ENCODE assay signal across 18 cellular contexts in the genomic region with DNA sequence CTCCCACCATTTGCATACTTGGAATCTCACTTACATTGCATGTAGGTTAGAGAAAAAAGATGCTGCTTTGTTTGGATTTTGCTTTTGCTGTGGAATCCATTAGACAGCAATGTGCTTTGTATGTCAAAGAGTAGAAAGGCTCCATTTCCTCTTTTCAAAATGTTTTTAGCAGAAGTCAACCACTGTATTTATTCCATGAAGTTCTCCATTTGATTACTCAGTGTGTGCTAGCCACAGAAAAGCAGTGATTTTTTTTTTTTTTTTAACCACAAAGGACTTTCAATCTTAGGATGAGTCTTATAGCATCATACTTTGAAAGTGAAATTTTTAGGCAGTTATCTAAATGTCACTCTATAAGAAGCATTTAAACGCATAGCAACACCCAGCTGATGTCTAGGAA.
A peak's percentile ranks its signal among the peaks of the same experiment; 100 is the strongest.
DNase-seq lines count a peak whose midpoint lies in the region; ATAC-seq and TF ChIP-seq lines count a peak whose summit lies in the region.
"Had no signal": no experiment of that assay in that cellular context is flagged by ENCODE, and none has a peak within 500 bp of the region (broad histone marks: within the 10 kb centered on the region; RNA-seq: fewer than 3 reads in every experiment).

No MANE protein-coding gene starts in this region.

- TF ChIP-seq CTCF in astrocyte of the cerebellum (IDR thresholded peaks at IDR 0.05; ENCODE audit: low read depth, low read length, missing control alignments): no peak
- TF ChIP-seq CTCF in uterus (IDR thresholded peaks at IDR 0.05): no peak

- H3K27ac ChIP-seq in mesendoderm (ENCODE audit: low read depth, low read length) (no peak overlapping the region), uterus (no peak overlapping the region)
- H3K27ac ChIP-seq: HL-60, spleen had no signal

- H3K4me1 Mint-ChIP-seq in activated naive CD8-positive, alpha-beta T cell treated with anti-CD3 and anti-CD28 coated beads, Interleukin-2, amount 50 U/mL, for 24 hours: no peaks in the 10 kb centered on the region
- H3K4me1 Mint-ChIP-seq in activated naive CD8-positive, alpha-beta T cell treated with anti-CD3 and anti-CD28 coated beads for 36 hours: peaks cover 3% of the 10 kb centered on the region
- no peaks in the 10 kb centered on the region for H3K4me1 Mint-ChIP-seq in stimulated activated naive B cell treated with anti-CD40 and anti-IgM and Interleukin-4, amounts not matched to agents 10 μg/mL and 1 μg/mL and 100 μg/mL, for 72 hours

- no CpG with 5 or more reads among the region's 1 CpG for WGBS in mesendoderm (ENCODE audit: extremely low coverage, insufficient coverage, low lambda C conversion rate)

- H3K79me2 ChIP-seq in mesendoderm (ENCODE audit: control insufficient read depth, insufficient read depth, low read length): no peaks in the 10 kb centered on the region

- no peaks in the 10 kb centered on the region for H3K36me3 Mint-ChIP-seq in activated naive CD8-positive, alpha-beta T cell treated with anti-CD3 and anti-CD28 coated beads, Interleukin-2, amount 50 U/mL, for 24 hours (ENCODE audit: low read depth)
- H3K36me3 Mint-ChIP-seq in activated naive CD8-positive, alpha-beta T cell treated with anti-CD3 and anti-CD28 coated beads for 36 hours: no peaks in the 10 kb centered on the region
- no peaks in the 10 kb centered on the region for H3K36me3 Mint-ChIP-seq in stimulated activated naive B cell treated with anti-CD40 and anti-IgM and Interleukin-4, amounts not matched to agents 10 μg/mL and 1 μg/mL and 100 μg/mL, for 72 hours

- H3K9me3 Mint-ChIP-seq in activated naive CD8-positive, alpha-beta T cell treated with anti-CD3 and anti-CD28 coated beads, Interleukin-2, amount 50 U/mL, for 24 hours: peaks cover 4% of the 10 kb centered on the region
- peaks cover 2% of the 10 kb centered on the region for H3K9me3 Mint-ChIP-seq in activated naive CD8-positive, alpha-beta T cell treated with anti-CD3 and anti-CD28 coated beads for 36 hours
- peaks cover 0 to 7% of the 10 kb centered on the region in 2 donors for H3K9me3 Mint-ChIP-seq in stimulated activated naive B cell treated with anti-CD40 and anti-IgM and Interleukin-4, amounts not matched to agents 10 μg/mL and 1 μg/mL and 100 μg/mL, for 72 hours

- H3K9me3 ChIP-seq in uterus: no peaks in the 10 kb centered on the region
- H3K9me3 ChIP-seq: spleen had no signal

- in situ Hi-C loops in astrocyte of the cerebellum (cut with HindIII; ENCODE audit: low sequenced_read_pairs): no loop called here

- H3K23ac ChIP-seq in mesendoderm (ENCODE audit: low read length): no peak overlapping the region

- no peak overlapping the region for H2AK5ac ChIP-seq in mesendoderm (ENCODE audit: low read length)

- H3K4me2 ChIP-seq in mesendoderm (ENCODE audit: low read length): no peak overlapping the region

- no peak overlapping the region for H3K56ac ChIP-seq in mesendoderm (ENCODE audit: low read length)

- no peak overlapping the region for H2BK120ac ChIP-seq in mesendoderm (ENCODE audit: low read depth, low read length)

- H2BK5ac ChIP-seq in mesendoderm (ENCODE audit: low read length): no peak overlapping the region

- no peaks in the 10 kb centered on the region for H3K36me3 ChIP-seq in mesendoderm (ENCODE audit: control insufficient read depth, insufficient read depth, low read length)
- no peaks in the 10 kb centered on the region for H3K36me3 ChIP-seq in uterus
- H3K36me3 ChIP-seq: spleen had no signal

- TF ChIP-seq POLR2A in uterus (IDR thresholded peaks at IDR 0.05): no peak

- no peaks in the 10 kb centered on the region for H3K27me3 Mint-ChIP-seq in activated naive CD8-positive, alpha-beta T cell treated with anti-CD3 and anti-CD28 coated beads, Interleukin-2, amount 50 U/mL, for 24 hours
- no peaks in the 10 kb centered on the region for H3K27me3 Mint-ChIP-seq in activated naive CD8-positive, alpha-beta T cell treated with anti-CD3 and anti-CD28 coated beads for 36 hours
- H3K27me3 Mint-ChIP-seq in stimulated activated naive B cell treated with anti-CD40 and anti-IgM and Interleukin-4, amounts not matched to agents 10 μg/mL and 1 μg/mL and 100 μg/mL, for 72 hours: no peaks in the 10 kb centered on the region

- no peak overlapping the region for H3K4me3 Mint-ChIP-seq in activated naive CD8-positive, alpha-beta T cell treated with anti-CD3 and anti-CD28 coated beads, Interleukin-2, amount 50 U/mL, for 24 hours
- no peak overlapping the region for H3K4me3 Mint-ChIP-seq in activated naive CD8-positive, alpha-beta T cell treated with anti-CD3 and anti-CD28 coated beads for 36 hours
- no peak overlapping the region for H3K4me3 Mint-ChIP-seq in stimulated activated naive B cell treated with anti-CD40 and anti-IgM and Interleukin-4, amounts not matched to agents 10 μg/mL and 1 μg/mL and 100 μg/mL, for 72 hours
- H3K4me3 Mint-ChIP-seq: HFFc6; stimulated activated naive CD8-positive, alpha-beta T cell treated with anti-CD3 and anti-CD28 coated beads, Interleukin-15, Interleukin-2, amounts not matched to agents 100 ng/mL and 50 ng/mL, for 24 hours had no signal

- H3K27me3 ChIP-seq in mesendoderm (ENCODE audit: insufficient read depth, low read length, poor library complexity) (no peaks in the 10 kb centered on the region), uterus (no peaks in the 10 kb centered on the region)
- H3K27me3 ChIP-seq: spleen had no signal

- no peak overlapping the region for H3K4me3 ChIP-seq in astrocyte of the cerebellum (ENCODE audit: low read depth, low read length)
- H3K4me3 ChIP-seq in mesendoderm (ENCODE audit: low read length): no peak overlapping the region
- no peak overlapping the region for H3K4me3 ChIP-seq in uterus
- H3K4me3 ChIP-seq: spleen had no signal

- H3K9ac ChIP-seq in mesendoderm (ENCODE audit: low read length): no peak overlapping the region

- no peak overlapping the region for H3K27ac Mint-ChIP-seq in activated naive CD8-positive, alpha-beta T cell treated with anti-CD3 and anti-CD28 coated beads, Interleukin-2, amount 50 U/mL, for 24 hours
- no peak overlapping the region for H3K27ac Mint-ChIP-seq in activated naive CD8-positive, alpha-beta T cell treated with anti-CD3 and anti-CD28 coated beads for 36 hours
- no peak overlapping the region for H3K27ac Mint-ChIP-seq in stimulated activated naive B cell treated with anti-CD40 and anti-IgM and Interleukin-4, amounts not matched to agents 10 μg/mL and 1 μg/mL and 100 μg/mL, for 72 hours
- H3K27ac Mint-ChIP-seq: HFFc6; stimulated activated naive CD8-positive, alpha-beta T cell treated with anti-CD3 and anti-CD28 coated beads, Interleukin-15, Interleukin-2, amounts not matched to agents 100 ng/mL and 50 ng/mL, for 24 hours had no signal

- peak; percentile 33 for ATAC-seq in activated naive CD8-positive, alpha-beta T cell treated with anti-CD3 and anti-CD28 coated beads, Interleukin-2, amount 50 U/mL, for 24 hours
- ATAC-seq in stimulated activated naive B cell treated with anti-CD40 and anti-IgM and Interleukin-4, amounts not matched to agents 10 μg/mL and 1 μg/mL and 100 μg/mL, for 72 hours (replicated peaks): peak; percentile 87 to 91
- ATAC-seq: left ventricle myocardium superior had no signal

- no peaks in the 10 kb centered on the region for H3K79me1 ChIP-seq in mesendoderm (ENCODE audit: low read length)

- H3K4me1 ChIP-seq in mesendoderm (ENCODE audit: control insufficient read depth, low read depth, low read length): no peaks in the 10 kb centered on the region
- no peaks in the 10 kb centered on the region for H3K4me1 ChIP-seq in uterus
- H3K4me1 ChIP-seq: spleen had no signal

- intact Hi-C loops in uterus (cut with DNase I; ENCODE audit: low total_unique reads): no loop called here

- H3K18ac ChIP-seq in mesendoderm (ENCODE audit: low read length): no peak overlapping the region

- no peak overlapping the region for H2BK15ac ChIP-seq in mesendoderm (replicated peaks; ENCODE audit: low read depth)

- no peak overlapping the region for H3K4ac ChIP-seq in mesendoderm (ENCODE audit: low read depth, low read length)

- no peak overlapping the region for H4K5ac ChIP-seq in mesendoderm (ENCODE audit: low read length)

- no peak for DNase-seq in activated naive CD8-positive, alpha-beta T cell treated with anti-CD3 and anti-CD28 coated beads, Interleukin-2, amount 50 U/mL, for 24 hours
- DNase-seq in activated naive CD8-positive, alpha-beta T cell treated with anti-CD3 and anti-CD28 coated beads for 36 hours: no peak
- peak; percentile 55 to 67 for DNase-seq in Kasumi-1 (lab: John Stamatoyannopoulos, UW)
- DNase-seq in astrocyte of the cerebellum (ENCODE audit: low read depth): peak; percentile 34
- no peak for DNase-seq in stimulated activated naive B cell treated with anti-CD40 and anti-IgM and Interleukin-4, amounts not matched to agents 10 μg/mL and 1 μg/mL and 100 μg/mL, for 72 hours
- no peak for DNase-seq in mesendoderm
- no peak for DNase-seq in uterus
- no peak for DNase-seq in DMS53 treated with DMSO at 0.1 percent for 48 hours (lab: John Stamatoyannopoulos, UW; ENCODE audit: unreplicated experiment)
- DNase-seq: ACHN; activated naive CD4-positive, alpha-beta T cell treated with anti-CD3 and anti-CD28 coated beads, Interleukin-2, amount 50 U/mL, for 16 hours; effector CD4-positive, alpha-beta T cell; HFFc6; left ventricle myocardium superior; NCI-H1694 treated with DMSO at 0.1 percent for 48 hours; NCI-H524 treated with DMSO at 0.1 percent for 48 hours; spleen had no signal

- H4K8ac ChIP-seq in mesendoderm (ENCODE audit: low read depth, low read length): no peak overlapping the region

Comparison
In these comparisons a context has a peak if more than half of its experiments do, and no peak if none do; other contexts are left out.
1. DNase-seq: peak in Kasumi-1 (2 of 2) and astrocyte of the cerebellum (single experiment); none in activated naive CD8-positive, alpha-beta T cell treated with anti-CD3 and anti-CD28 coated beads, Interleukin-2, amount 50 U/mL, for 24 hours (single experiment), activated naive CD8-positive, alpha-beta T cell treated with anti-CD3 and anti-CD28 coated beads for 36 hours (single experiment), stimulated activated naive B cell treated with anti-CD40 and anti-IgM and Interleukin-4, amounts not matched to agents 10 μg/mL and 1 μg/mL and 100 μg/mL, for 72 hours (single experiment), mesendoderm (single experiment), uterus (0 of 2) and DMS53 treated with DMSO at 0.1 percent for 48 hours (single experiment).